26 cellular contexts compared by ENCODE assay signal in genomic region chr15:97648728-97649127, GRCh38.
"Had no signal": no experiment of that assay in that cellular context is flagged by ENCODE, and none has a peak within 500 bp of the region (broad histone marks: within the 10 kb centered on the region; RNA-seq: fewer than 3 reads in every experiment).

No MANE protein-coding gene starts in this region.

- H3K9me3 ChIP-seq: stomach, suprapubic skin, testis, thoracic aorta, thyroid gland, tibial artery, tibial nerve, transverse colon, upper lobe of left lung, upper lobe of right lung, uterus, vagina had no signal

- H3K36me3 ChIP-seq: stomach, suprapubic skin, thoracic aorta, thyroid gland, tibial artery, tibial nerve, transverse colon, upper lobe of left lung, upper lobe of right lung, uterus, vagina had no signal

- H3K27me3 ChIP-seq: testis, thyroid gland, upper lobe of left lung, uterus, vagina had no signal

- DNase-seq: stimulated activated CD4-positive, alpha-beta T cell treated with anti-CD3 and anti-CD28 coated beads, Interleukin-2, amount 100 ng/mL, for 48 hours; stimulated activated CD4-positive, alpha-beta T cell treated with anti-CD3 and anti-CD28 coated beads, Interleukin-4, amount 100 ng/mL, for 1 hour; stimulated activated CD4-positive, alpha-beta T cell treated with anti-CD3 and anti-CD28 coated beads, Interleukin-4, amount 100 ng/mL, for 24 hours; stimulated activated CD4-positive, alpha-beta T cell treated with anti-CD3 and anti-CD28 coated beads, Interleukin-4, amount 100 ng/mL, for 4 hours; stimulated activated CD8-positive, alpha-beta memory T cell treated with anti-CD3 and anti-CD28 coated beads, Interleukin-4, amount 100 ng/mL, for 48 hours; stimulated activated naive B cell treated with anti-CD40 and anti-IgM and Interleukin-4, amounts not matched to agents 10 μg/mL and 1 μg/mL and 100 μg/mL, for 72 hours; stimulated activated naive CD4-positive, alpha-beta T cell; stimulated activated naive CD4-positive, alpha-beta T cell treated with Interleukin-2 at 50 U/mL for 16 hours; stimulated activated naive CD8-positive, alpha-beta T cell treated with anti-CD3 and anti-CD28 coated beads, Interleukin-15, amount 100 ng/mL, for 72 hours; stimulated activated naive CD8-positive, alpha-beta T cell treated with anti-CD3 and anti-CD28 coated beads, Interleukin-15, Interleukin-2, amounts not matched to agents 100 U/mL and 50 U/mL, for 24 hours; stomach; substantia nigra; testis; thyroid gland; tibial artery; transverse colon; trophoblast cell; upper lobe of left lung; upper lobe of right lung; uterus had no signal

- H3K4me1 ChIP-seq: testis, thyroid gland, upper lobe of left lung, upper lobe of right lung, uterus, vagina had no signal

- ATAC-seq: stimulated activated effector memory CD8-positive, alpha-beta T cell treated with anti-CD3 and anti-CD28 coated beads, Interleukin-12 subunit alpha, Interleukin-12 subunit beta, amount 100 ng/mL, for 72 hours; stimulated activated memory B cell treated with anti-CD40 and anti-IgM and Interleukin-4, amounts not matched to agents 10 μg/mL and 1 μg/mL and 100 μg/mL, for 72 hours; stimulated activated naive B cell treated with anti-CD40 and anti-IgM and Interleukin-4, amounts not matched to agents 10 μg/mL and 1 μg/mL and 100 μg/mL, for 72 hours; stimulated activated naive CD8-positive, alpha-beta T cell treated with anti-CD3 and anti-CD28 coated beads, Interleukin-15, amount 100 ng/mL, for 72 hours; stimulated activated naive CD8-positive, alpha-beta T cell treated with anti-CD3 and anti-CD28 coated beads, Interleukin-15, Interleukin-2, amounts not matched to agents 100 U/mL and 50 U/mL, for 24 hours; upper lobe of right lung had no signal

- H3K27ac ChIP-seq: stomach, suprapubic skin, testis, thoracic aorta, thyroid gland, tibial artery, tibial nerve, transverse colon, upper lobe of left lung, upper lobe of right lung, uterus, vagina had no signal

- H3K4me3 ChIP-seq: stomach, suprapubic skin, testis, thoracic aorta, thyroid gland, tibial artery, tibial nerve, transverse colon, upper lobe of left lung, upper lobe of right lung, uterus, vagina had no signal
